10 cellular contexts compared by ENCODE assay signal in genomic region chr4:147828361-147828760, GRCh38.
DNase-seq lines count a peak whose midpoint lies in the region; ATAC-seq and TF ChIP-seq lines count a peak whose summit lies in the region.
"Had no signal": no experiment of that assay in that cellular context is flagged by ENCODE, and none has a peak within 500 bp of the region (broad histone marks: within the 10 kb centered on the region; RNA-seq: fewer than 3 reads in every experiment).

No MANE protein-coding gene starts in this region.

- no peak for TF ChIP-seq POLR2A in esophagus squamous epithelium (IDR thresholded peaks at IDR 0.05)

- H4K20me1 ChIP-seq in BLaER1 treated with 17β-estradiol and CSF1 and Interleukin-3, amounts not matched to agents 10 nM and 100 nM, result no peaks in the 10 kb centered on the region

- no peak overlapping the region for H3K27ac Mint-ChIP-seq in activated CD8-positive, alpha-beta memory T cell treated with anti-CD3 and anti-CD28 coated beads, Interleukin-2, amount 10 ng/mL, durations not matched to agents 7 days and 5 days

- H3K9ac ChIP-seq in BLaER1 treated with 17β-estradiol and CSF1 and Interleukin-3, amounts not matched to agents 10 nM and 100 nM, result peak overlapping the region in 1 of 11 experiments; percentile 25; a peak in 3 of 22 replicates

- H3K4me2 ChIP-seq in BLaER1 treated with 17β-estradiol and CSF1 and Interleukin-3, amounts not matched to agents 10 nM and 100 nM, result peak overlapping the region in 8 of 11 experiments; percentile 4 to 85 (median 66); a peak in 14 of 22 replicates

- peaks cover 5% of the 10 kb centered on the region for H3K4me1 Mint-ChIP-seq in activated CD8-positive, alpha-beta memory T cell treated with anti-CD3 and anti-CD28 coated beads, Interleukin-2, amount 10 ng/mL, durations not matched to agents 7 days and 5 days

- no peaks in the 10 kb centered on the region for H3K9me3 Mint-ChIP-seq in activated CD8-positive, alpha-beta memory T cell treated with anti-CD3 and anti-CD28 coated beads, Interleukin-2, amount 10 ng/mL, durations not matched to agents 7 days and 5 days (ENCODE audit: low read depth)

- H3K4me1 ChIP-seq in BLaER1 treated with 17β-estradiol and CSF1 and Interleukin-3, amounts not matched to agents 10 nM and 100 nM, result peaks cover 0 to 93% (median 64%) of the 10 kb centered on the region in 10 experiments; a peak in 16 of 20 replicates
- H3K4me1 ChIP-seq in esophagus squamous epithelium (peaks cover 19 to 96% (median 49%) of the 10 kb centered on the region in 3 donors), psoas muscle (peaks cover 90% of the 10 kb centered on the region)

- H3K4me3 ChIP-seq in BLaER1 treated with 17β-estradiol and CSF1 and Interleukin-3, amounts not matched to agents 10 nM and 100 nM, result 0 out of 20 replicates have a peak overlapping the region, but pooled peaks of 1 of the 10 experiments have one; percentile 1
- H3K4me3 ChIP-seq in esophagus squamous epithelium, result no peak overlapping the region
- H3K4me3 ChIP-seq in psoas muscle, result no peak overlapping the region
- H3K4me3 ChIP-seq: K562 had no signal

- H3K4me3 Mint-ChIP-seq in activated CD8-positive, alpha-beta memory T cell treated with anti-CD3 and anti-CD28 coated beads, Interleukin-2, amount 10 ng/mL, durations not matched to agents 7 days and 5 days, result no peak overlapping the region

- peaks cover 7 to 14% (median 9%) of the 10 kb centered on the region in 11 experiments for H3K9me3 ChIP-seq in BLaER1 treated with 17β-estradiol and CSF1 and Interleukin-3, amounts not matched to agents 10 nM and 100 nM (replicated peaks in 1 of 11)
- H3K9me3 ChIP-seq in esophagus squamous epithelium (peaks cover 0 to 5% (median 0%) of the 10 kb centered on the region in 3 donors), psoas muscle (no peaks in the 10 kb centered on the region)

- H3K27me3 Mint-ChIP-seq in activated CD8-positive, alpha-beta memory T cell treated with anti-CD3 and anti-CD28 coated beads, Interleukin-2, amount 10 ng/mL, durations not matched to agents 7 days and 5 days, result no peaks in the 10 kb centered on the region

- peak in 3 of 4 donors; percentile 6 to 27 (median 14) for ATAC-seq in psoas muscle
- ATAC-seq in GM19397 (IDR thresholded peaks at IDR 0.05; ENCODE audit: unreplicated experiment), result no peak
- ATAC-seq in activated CD8-positive, alpha-beta memory T cell treated with anti-CD3 and anti-CD28 coated beads, Interleukin-2, amount 10 ng/mL, durations not matched to agents 7 days and 5 days, result no peak
- ATAC-seq: K562 had no signal

- H3K27ac ChIP-seq in BLaER1 treated with 17β-estradiol and CSF1 and Interleukin-3, amounts not matched to agents 10 nM and 100 nM, result peak overlapping the region in 7 of 11 experiments; percentile 49 to 89 (median 72); a peak in 14 of 22 replicates
- H3K27ac ChIP-seq in esophagus squamous epithelium (peak overlapping the region; percentile 67 to 93 (median 78)), psoas muscle (peak overlapping the region; percentile 84)

- 46 to 47% methylated on average over 3 of the region's 3 CpGs for WGBS in esophagus squamous epithelium, 2 donors
- WGBS in psoas muscle, 3 donors, result 48 to 70% (median 52%) methylated on average over 3 of the region's 3 CpGs

- DNase-seq in MV-4-11 (lab: John Stamatoyannopoulos, UW), result peak; percentile 63
- DNase-seq in esophagus squamous epithelium (lab: John Stamatoyannopoulos, UW), result no peak
- DNase-seq in psoas muscle, result no peak
- DNase-seq in activated CD8-positive, alpha-beta memory T cell treated with anti-CD3 and anti-CD28 coated beads, Interleukin-2, amount 10 ng/mL, durations not matched to agents 7 days and 5 days, result no peak
- DNase-seq in iPS-NIHi7 (ENCODE audit: extremely low spot score), result no peak
- no peak for DNase-seq in NCI-H1930 (lab: John Stamatoyannopoulos, UW)
- DNase-seq: occipital lobe had no signal

- TF ChIP-seq CTCF in esophagus squamous epithelium (IDR thresholded peaks at IDR 0.05), result no peak
- no peak for TF ChIP-seq CTCF in psoas muscle (IDR thresholded peaks at IDR 0.05)

- CTCF ChIA-PET in activated CD8-positive, alpha-beta memory T cell treated with anti-CD3 and anti-CD28 coated beads, Interleukin-2, amount 10 ng/mL, durations not matched to agents 7 days and 5 days (lab: Charles Lee), result interaction anchor here (1.1 kb wide), 1 partner anchor 15 kb away, joined by 3 read pairs; no protein-coding TSS in a partner anchor

- no peaks in the 10 kb centered on the region for H3K27me3 ChIP-seq in BLaER1 treated with 17β-estradiol and CSF1 and Interleukin-3, amounts not matched to agents 10 nM and 100 nM
- H3K27me3 ChIP-seq in esophagus squamous epithelium (no peaks in the 10 kb centered on the region), psoas muscle (ENCODE audit: insufficient read depth in 3 of 3, low read length in 2 of 3) (no peaks in the 10 kb centered on the region)

- peaks cover 0 to 24% (median 12%) of the 10 kb centered on the region in 11 experiments; a peak in 19 of 22 replicates for H3K36me3 ChIP-seq in BLaER1 treated with 17β-estradiol and CSF1 and Interleukin-3, amounts not matched to agents 10 nM and 100 nM
- H3K36me3 ChIP-seq in esophagus squamous epithelium, result peaks cover 0 to 22% (median 0%) of the 10 kb centered on the region in 3 donors
- H3K36me3 ChIP-seq in psoas muscle (ENCODE audit: insufficient read depth in 1 of 2, low read depth in 1 of 2), result peaks cover 2 to 9% of the 10 kb centered on the region in 2 donors

- peaks cover 9% of the 10 kb centered on the region for H3K36me3 Mint-ChIP-seq in activated CD8-positive, alpha-beta memory T cell treated with anti-CD3 and anti-CD28 coated beads, Interleukin-2, amount 10 ng/mL, durations not matched to agents 7 days and 5 days

- intact Hi-C loops in esophagus squamous epithelium (cut with DNase I) (no loop called here), psoas muscle (cut with DNase I) (loop anchor here in 1 of 2 donors (5.0 kb wide), 1 partner anchor 96 kb away; the partner anchor contains the start of gene ARHGAP10)

Comparison
In these comparisons a context has a peak if more than half of its experiments do, and no peak if none do; other contexts are left out.
1. ATAC-seq: peak in psoas muscle (3 of 4); none in GM19397 (single experiment) and activated CD8-positive, alpha-beta memory T cell treated with anti-CD3 and anti-CD28 coated beads, Interleukin-2, amount 10 ng/mL, durations not matched to agents 7 days and 5 days (single experiment).
2. Peak in every context shown above with its lines, with median percentiles within 50 percentile points of each other: H3K27ac ChIP-seq.